In genomic region chr7:70177166-70177565, GRCh38 we compare ENCODE assay signal across 13 cellular contexts.
DNase-seq lines count a peak whose midpoint lies in the region; ATAC-seq and TF ChIP-seq lines count a peak whose summit lies in the region.
"Had no signal": no experiment of that assay in that cellular context is flagged by ENCODE, and none has a peak within 500 bp of the region (broad histone marks: within the 10 kb centered on the region; RNA-seq: fewer than 3 reads in every experiment).

No MANE protein-coding gene starts in this region.

- in situ Hi-C loops in brain microvascular endothelial cell (cut with HindIII; ENCODE audit: low pct_ligation_motif_present, low sequenced_read_pairs): no loop called here

- peaks cover 26% of the 10 kb centered on the region for H3K27me3 Mint-ChIP-seq in activated T-cell treated with anti-CD3 and anti-CD28 coated beads, Interleukin-2, amount 50 U/mL, for 72 hours (ENCODE audit: low read depth)
- no peaks in the 10 kb centered on the region for H3K27me3 Mint-ChIP-seq in nephron progenitor cell (ENCODE audit: low read depth, poor library complexity)
- H3K27me3 Mint-ChIP-seq: progenitor cell of endocrine pancreas had no signal

- peaks cover 15% of the 10 kb centered on the region for H3K4me1 Mint-ChIP-seq in activated T-cell treated with anti-CD3 and anti-CD28 coated beads, Interleukin-2, amount 50 U/mL, for 72 hours (ENCODE audit: low read depth)
- peaks cover 18% of the 10 kb centered on the region for H3K4me1 Mint-ChIP-seq in nephron progenitor cell

- peaks cover 0 to 4% of the 10 kb centered on the region in 2 donors for H3K9me3 Mint-ChIP-seq in activated T-cell treated with anti-CD3 and anti-CD28 coated beads, Interleukin-2, amount 50 U/mL, for 72 hours
- peaks cover 28% of the 10 kb centered on the region for H3K9me3 Mint-ChIP-seq in nephron progenitor cell
- H3K9me3 Mint-ChIP-seq: activated CD4-positive, alpha-beta T cell treated with anti-CD3 and anti-CD28 coated beads, Interleukin-2, amount 10 ng/mL, durations not matched to agents 7 days and 5 days had no signal

- TF ChIP-seq POLR2A in suprapubic skin (IDR thresholded peaks at IDR 0.05): no peak

- WGBS in suprapubic skin: 76% methylated on average over 3 of the region's 3 CpGs

- H3K9me3 ChIP-seq in skeletal muscle satellite cell (replicated peaks; ENCODE audit: low read length) (no peaks in the 10 kb centered on the region), suprapubic skin (no peaks in the 10 kb centered on the region)

- no peaks in the 10 kb centered on the region for H4K20me1 ChIP-seq in KMS-11 (ENCODE audit: insufficient read depth)

- no peaks in the 10 kb centered on the region for H3K36me3 ChIP-seq in KMS-11 (ENCODE audit: insufficient read depth)
- H3K36me3 ChIP-seq in brain microvascular endothelial cell (replicated peaks): no peaks in the 10 kb centered on the region
- H3K36me3 ChIP-seq in skeletal muscle satellite cell (ENCODE audit: insufficient read depth, low read length): no peaks in the 10 kb centered on the region
- H3K36me3 ChIP-seq in suprapubic skin: no peaks in the 10 kb centered on the region

- H3K27ac Mint-ChIP-seq in activated T-cell treated with anti-CD3 and anti-CD28 coated beads, Interleukin-2, amount 50 U/mL, for 72 hours: no peak overlapping the region
- H3K27ac Mint-ChIP-seq in nephron progenitor cell: no peak overlapping the region
- H3K27ac Mint-ChIP-seq: progenitor cell of endocrine pancreas had no signal

- ATAC-seq in activated T-cell treated with anti-CD3 and anti-CD28 coated beads, Interleukin-2, amount 50 U/mL, for 72 hours (replicated peaks in 1 of 2): peak; percentile 94 to 98
- ATAC-seq in GM18517 (IDR thresholded peaks at IDR 0.05; ENCODE audit: unreplicated experiment): no peak
- ATAC-seq: left ventricle myocardium superior had no signal

- H3K27me3 ChIP-seq in KMS-11 (ENCODE audit: insufficient read depth, low read depth): no peaks in the 10 kb centered on the region
- no peaks in the 10 kb centered on the region for H3K27me3 ChIP-seq in brain microvascular endothelial cell (replicated peaks)
- H3K27me3 ChIP-seq in skeletal muscle satellite cell (ENCODE audit: control insufficient read depth, insufficient read depth, low read length): no peaks in the 10 kb centered on the region
- no peaks in the 10 kb centered on the region for H3K27me3 ChIP-seq in suprapubic skin

- H3K4me1 ChIP-seq in KMS-11 (ENCODE audit: low read depth, poor library complexity, severe bottlenecking): peaks cover 52% of the 10 kb centered on the region
- peaks cover 34% of the 10 kb centered on the region for H3K4me1 ChIP-seq in skeletal muscle satellite cell (ENCODE audit: control insufficient read depth, insufficient read depth, low read length)
- peaks cover 11% of the 10 kb centered on the region for H3K4me1 ChIP-seq in suprapubic skin

- H3K36me3 Mint-ChIP-seq in activated T-cell treated with anti-CD3 and anti-CD28 coated beads, Interleukin-2, amount 50 U/mL, for 72 hours (ENCODE audit: insufficient read depth in 2 of 2): no peaks in the 10 kb centered on the region
- H3K36me3 Mint-ChIP-seq in nephron progenitor cell (ENCODE audit: low read depth): peaks cover 35% of the 10 kb centered on the region

- DNase-seq in activated T-cell treated with anti-CD3 and anti-CD28 coated beads, Interleukin-2, amount 50 U/mL, for 72 hours: peak; percentile 12 to 47
- DNase-seq in activated T-cell treated with anti-CD3 and anti-CD28 coated beads for 4 hours (no peak), brain microvascular endothelial cell (peak; percentile 4), nephron progenitor cell (no peak), suprapubic skin (ENCODE audit: low spot score in 2 of 2) (no peak)
- DNase-seq: activated CD4-positive, alpha-beta T cell treated with anti-CD3 and anti-CD28 coated beads, Interleukin-2, amount 10 ng/mL, durations not matched to agents 7 days and 5 days; Calu3; left ventricle myocardium superior; NCI-H2107 had no signal

- H3K9ac ChIP-seq in KMS-11: peak overlapping the region; percentile 0; the same call in 1 of the 2 replicates
- H3K9ac ChIP-seq in skeletal muscle satellite cell (ENCODE audit: low read depth, low read length): no peak overlapping the region

- no peak for TF ChIP-seq EP300 in suprapubic skin (IDR thresholded peaks at IDR 0.05)

- H3K27ac ChIP-seq in KMS-11: peak overlapping the region; percentile 69
- H3K27ac ChIP-seq in brain microvascular endothelial cell: no peak overlapping the region
- no peak overlapping the region for H3K27ac ChIP-seq in suprapubic skin

- H3K79me2 ChIP-seq in KMS-11 (ENCODE audit: insufficient read depth, low read depth): no peaks in the 10 kb centered on the region

- H2AFZ ChIP-seq in KMS-11 (ENCODE audit: low read depth): peak overlapping the region; percentile 3; the same call in 1 of the 2 replicates

- no peak for TF ChIP-seq CTCF in KMS-11 (conservative IDR thresholded peaks at IDR 0.05; ENCODE audit: low read depth, low read length)
- TF ChIP-seq CTCF in brain microvascular endothelial cell (IDR thresholded peaks at IDR 0.05; ENCODE audit: low read depth, low read length, missing control alignments): no peak
- TF ChIP-seq CTCF in nephron progenitor cell (IDR thresholded peaks at IDR 0.05): no peak
- TF ChIP-seq CTCF in suprapubic skin (IDR thresholded peaks at IDR 0.05): no peak

- H3K4me2 ChIP-seq in KMS-11 (peak overlapping the region; percentile 57), skeletal muscle satellite cell (ENCODE audit: low read length) (peak overlapping the region; percentile 24)

- H3K4me3 ChIP-seq in KMS-11 (IDR thresholded peaks at IDR 0.05; ENCODE audit: insufficient read depth, low read depth, low read length) (no peak overlapping the region), brain microvascular endothelial cell (ENCODE audit: low read depth, low read length) (no peak overlapping the region), skeletal muscle satellite cell (ENCODE audit: low read length) (no peak overlapping the region), suprapubic skin (no peak overlapping the region)

- no peak overlapping the region for H3K4me3 Mint-ChIP-seq in activated T-cell treated with anti-CD3 and anti-CD28 coated beads, Interleukin-2, amount 50 U/mL, for 72 hours
- H3K4me3 Mint-ChIP-seq in nephron progenitor cell: no peak overlapping the region
- H3K4me3 Mint-ChIP-seq: activated CD4-positive, alpha-beta T cell treated with anti-CD3 and anti-CD28 coated beads, Interleukin-2, amount 10 ng/mL, durations not matched to agents 7 days and 5 days had no signal

Comparison
In these comparisons a context has a peak if more than half of its experiments do, and no peak if none do; other contexts are left out.
1. DNase-seq: peak in activated T-cell treated with anti-CD3 and anti-CD28 coated beads, Interleukin-2, amount 50 U/mL, for 72 hours (2 of 2) and brain microvascular endothelial cell (single experiment); none in activated T-cell treated with anti-CD3 and anti-CD28 coated beads for 4 hours (single experiment), nephron progenitor cell (single experiment) and suprapubic skin (0 of 2).